Comparison of ENCODE assay signal across 13 cellular contexts in the genomic region with DNA sequence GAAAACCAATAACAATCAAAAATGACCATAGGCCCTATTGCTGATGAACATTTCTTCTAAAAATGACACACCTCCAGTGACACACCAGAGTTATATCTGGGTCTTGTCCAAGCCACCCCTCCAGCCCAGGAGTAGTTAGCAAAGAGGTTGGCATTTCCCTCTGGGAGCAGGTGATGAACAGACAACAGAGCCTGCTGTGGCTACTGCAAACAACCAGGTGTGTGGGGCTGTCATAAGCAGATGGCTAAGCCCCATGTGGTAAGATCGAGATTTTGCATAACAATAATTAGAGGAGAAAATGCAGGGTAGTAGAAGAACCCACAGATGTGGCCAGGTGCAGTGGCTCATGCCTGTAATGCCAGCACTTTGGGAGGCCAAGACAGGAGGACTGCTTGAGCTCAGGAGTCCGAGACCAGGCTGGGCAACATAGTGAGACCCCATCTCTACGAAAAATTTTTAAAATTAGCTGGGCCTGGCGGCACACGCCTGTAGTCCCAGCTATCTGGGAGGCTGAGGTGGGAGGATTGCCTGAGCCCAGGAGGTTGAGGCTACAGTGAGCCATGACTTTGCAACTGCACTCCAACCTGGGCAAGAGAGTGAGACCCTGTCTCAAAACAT. TPM values are rescaled to one million over a fixed set of nuclear protein-coding genes. Genes with fewer than 3 reads are reported as not detected.
DNase-seq lines count a peak whose midpoint lies in the region; ATAC-seq and TF ChIP-seq lines count a peak whose summit lies in the region.
"Had no signal": no experiment of that assay in that cellular context is flagged by ENCODE, and none has a peak within 500 bp of the region (broad histone marks: within the 10 kb centered on the region; RNA-seq: fewer than 3 reads in every experiment).

No MANE protein-coding gene starts in this region.

- intact Hi-C loops in naive thymus-derived CD4-positive, alpha-beta T cell (cut with micrococcal nuclease): no loop called here

- peaks cover 13% of the 10 kb centered on the region for H3K36me3 Mint-ChIP-seq in T-cell
- H3K36me3 Mint-ChIP-seq in naive thymus-derived CD4-positive, alpha-beta T cell: peaks cover 0 to 18% (median 1%) of the 10 kb centered on the region in 5 donors

- TF ChIP-seq POLR2A in erythroblast (IDR thresholded peaks at IDR 0.05; ENCODE audit: low read length): no peak

- DNase-seq in DMS153 (lab: John Stamatoyannopoulos, UW): peak; percentile 69
- DNase-seq in DMS153 treated with DMSO at 0.1 percent for 48 hours (lab: John Stamatoyannopoulos, UW; ENCODE audit: unreplicated experiment): no peak
- DNase-seq in NCI-H2029 (lab: John Stamatoyannopoulos, UW): peak; percentile 94
- DNase-seq in T-cell: no peak
- DNase-seq in naive thymus-derived CD4-positive, alpha-beta T cell: no peak
- no peak for DNase-seq in H4 (ENCODE audit: low spot score)
- DNase-seq in stimulated activated naive CD8-positive, alpha-beta T cell treated with anti-CD3 and anti-CD28 coated beads, Interleukin-15, amount 100 ng/mL, for 72 hours: no peak
- no peak for DNase-seq in erythroblast (lab: John Stamatoyannopoulos, UW)
- DNase-seq: midbrain, right cardiac atrium, transverse colon had no signal

- H3K36me3 ChIP-seq in naive thymus-derived CD4-positive, alpha-beta T cell (ENCODE audit: control insufficient read depth in 2 of 3, insufficient read depth in 3 of 3, low read length in 3 of 3): no peaks in the 10 kb centered on the region
- H3K36me3 ChIP-seq: transverse colon had no signal

- no peaks in the 10 kb centered on the region for H3K27me3 ChIP-seq in naive thymus-derived CD4-positive, alpha-beta T cell (ENCODE audit: control insufficient read depth in 2 of 2, insufficient read depth in 2 of 2, low read length in 2 of 2)
- H3K27me3 ChIP-seq: hepatocyte, SJSA1, transverse colon had no signal

- peak overlapping the region; percentile 81 to 82 for H3K27ac Mint-ChIP-seq in T-cell
- H3K27ac Mint-ChIP-seq in naive thymus-derived CD4-positive, alpha-beta T cell: peak overlapping the region in 8 of 9 donors; percentile 21 to 89 (median 64)
- H3K27ac Mint-ChIP-seq in stimulated activated naive CD8-positive, alpha-beta T cell treated with anti-CD3 and anti-CD28 coated beads, Interleukin-15, amount 100 ng/mL, for 72 hours: no peak overlapping the region

- H3K9me3 Mint-ChIP-seq in T-cell: no peaks in the 10 kb centered on the region
- H3K9me3 Mint-ChIP-seq in naive thymus-derived CD4-positive, alpha-beta T cell: peaks cover 0 to 1% (median 0%) of the 10 kb centered on the region in 11 donors
- H3K9me3 Mint-ChIP-seq in stimulated activated naive CD8-positive, alpha-beta T cell treated with anti-CD3 and anti-CD28 coated beads, Interleukin-15, amount 100 ng/mL, for 72 hours: no peaks in the 10 kb centered on the region

- CTCF ChIA-PET in T-cell (lab: Charles Lee): interaction anchor here in 1 of 2 donors (1.0 kb wide), 1 partner anchor 15 kb away, joined by 5 read pairs; no protein-coding TSS in a partner anchor
- CTCF ChIA-PET in naive thymus-derived CD4-positive, alpha-beta T cell (lab: Charles Lee): interaction anchor here (1.3 kb wide), 1 partner anchor 14 kb away, joined by 5 read pairs; no protein-coding TSS in a partner anchor

- H3K4me3 ChIP-seq in naive thymus-derived CD4-positive, alpha-beta T cell (ENCODE audit: low read length): no peak overlapping the region
- H3K4me3 ChIP-seq: hepatocyte, SJSA1, transverse colon had no signal

- peak in 1 of 4 experiments; percentile 18 for ATAC-seq in T-cell (replicated peaks in 1 of 4)
- no peak for ATAC-seq in naive thymus-derived CD4-positive, alpha-beta T cell
- ATAC-seq in stimulated activated naive CD8-positive, alpha-beta T cell treated with anti-CD3 and anti-CD28 coated beads, Interleukin-15, amount 100 ng/mL, for 72 hours: no peak
- ATAC-seq: right cardiac atrium had no signal

- no peaks in the 10 kb centered on the region for H3K27me3 Mint-ChIP-seq in T-cell
- no peaks in the 10 kb centered on the region for H3K27me3 Mint-ChIP-seq in naive thymus-derived CD4-positive, alpha-beta T cell
- no peaks in the 10 kb centered on the region for H3K27me3 Mint-ChIP-seq in stimulated activated naive CD8-positive, alpha-beta T cell treated with anti-CD3 and anti-CD28 coated beads, Interleukin-15, amount 100 ng/mL, for 72 hours

- H3K4me1 Mint-ChIP-seq in T-cell: peaks cover 43 to 46% (median 44%) of the 10 kb centered on the region in 3 donors
- peaks cover 19 to 54% (median 42%) of the 10 kb centered on the region in 7 donors for H3K4me1 Mint-ChIP-seq in naive thymus-derived CD4-positive, alpha-beta T cell
- H3K4me1 Mint-ChIP-seq in stimulated activated naive CD8-positive, alpha-beta T cell treated with anti-CD3 and anti-CD28 coated beads, Interleukin-15, amount 100 ng/mL, for 72 hours: peaks cover 36% of the 10 kb centered on the region

- POLR2A ChIA-PET in T-cell (lab: Charles Lee): no interaction called here
- POLR2A ChIA-PET in naive thymus-derived CD4-positive, alpha-beta T cell (lab: Charles Lee): interaction anchor here (1.3 kb wide), 1 partner anchor 38 kb away, joined by 3 read pairs; a partner anchor contains a TSS

- H3K4me1 ChIP-seq in naive thymus-derived CD4-positive, alpha-beta T cell (ENCODE audit: control insufficient read depth in 2 of 2, insufficient read depth in 2 of 2, low read length in 2 of 2): peaks cover 5 to 15% of the 10 kb centered on the region in 2 donors

- no peak overlapping the region for H3K4me3 Mint-ChIP-seq in T-cell
- H3K4me3 Mint-ChIP-seq in naive thymus-derived CD4-positive, alpha-beta T cell: no peak overlapping the region
- H3K4me3 Mint-ChIP-seq in stimulated activated naive CD8-positive, alpha-beta T cell treated with anti-CD3 and anti-CD28 coated beads, Interleukin-15, amount 100 ng/mL, for 72 hours: no peak overlapping the region

- H3K9me3 ChIP-seq in naive thymus-derived CD4-positive, alpha-beta T cell (ENCODE audit: control insufficient read depth in 2 of 3, low read length in 3 of 3): no peaks in the 10 kb centered on the region
- H3K9me3 ChIP-seq: SJSA1, transverse colon had no signal

- H3K27ac ChIP-seq in naive thymus-derived CD4-positive, alpha-beta T cell (ENCODE audit: low read depth, low read length): peak overlapping the region; percentile 13
- H3K27ac ChIP-seq: hepatocyte, transverse colon had no signal

RNA-seq across cellular contexts. Expression of a gene that starts 5.0 kb away (rescaled TPM):
- 10 to 100 TPM; 31.7 to 37.8 (median 35.4) TPM for total RNA-seq in T-cell
- 10 to 100 TPM; 32.0 to 36.1 (median 35.4) TPM for total RNA-seq in naive thymus-derived CD4-positive, alpha-beta T cell
- 10 to 100 TPM; 27.2 to 34.8 TPM for polyA plus RNA-seq in naive thymus-derived CD4-positive, alpha-beta T cell
- 29.2 and 31.0 TPM in 2 replicates for total RNA-seq in H4 (2014; rRNA removed; shearing (Covaris generic))

RNA-seq across cellular contexts. Expression of a gene that starts 5.3 kb away (rescaled TPM):
- total RNA-seq in T-cell: 1 to 10 TPM in 3 of 5 donors, under 1 TPM in 2; 0.28 to 2.5 (median 1.5) TPM
- 1 to 10 TPM in 2 of 5 experiments, under 1 TPM in 3; 0.27 to 5.8 (median 0.59) TPM for total RNA-seq in naive thymus-derived CD4-positive, alpha-beta T cell
- polyA plus RNA-seq in naive thymus-derived CD4-positive, alpha-beta T cell: under 1 TPM in 1 of 2 donors, not detected in 1; 0.49 TPM
- total RNA-seq in H4 (2014; rRNA removed; shearing (Covaris generic)): not detected in 2 replicates

RNA-seq across cellular contexts. Expression of a gene that starts 25.7 kb away (rescaled TPM):
- 10 to 100 TPM; 17.5 to 30.2 (median 19.9) TPM for total RNA-seq in T-cell
- 10 to 100 TPM; 13.5 to 43.8 (median 18.9) TPM for total RNA-seq in naive thymus-derived CD4-positive, alpha-beta T cell
- polyA plus RNA-seq in naive thymus-derived CD4-positive, alpha-beta T cell: 1 to 10 TPM in 1 of 2 donors, under 1 TPM in 1; 0.32 to 1.1 TPM
- 20.6 and 22.4 TPM in 2 replicates for total RNA-seq in H4 (2014; rRNA removed; shearing (Covaris generic))

RNA-seq across cellular contexts. Expression of a gene that starts 26.1 kb away (rescaled TPM):
- total RNA-seq in T-cell: 10 to 100 TPM in 3 of 5 donors, 1 to 10 TPM in 2; 5.4 to 19.6 (median 16.9) TPM
- 10 to 100 TPM in 4 of 5 experiments, 1 to 10 TPM in 1; 9.4 to 20.6 (median 19.5) TPM for total RNA-seq in naive thymus-derived CD4-positive, alpha-beta T cell
- 10 to 100 TPM in 1 of 2 donors, 1 to 10 TPM in 1; 8.6 to 15.7 TPM for polyA plus RNA-seq in naive thymus-derived CD4-positive, alpha-beta T cell
- total RNA-seq in H4 (2014; rRNA removed; shearing (Covaris generic)): 12.5 and 17.7 TPM in 2 replicates

RNA-seq across cellular contexts. Expression of a gene that starts 37.3 kb away (rescaled TPM):
- 10 to 100 TPM in 1 of 5 donors, 1 to 10 TPM in 4; 3.4 to 12.7 (median 6.2) TPM for total RNA-seq in T-cell
- total RNA-seq in naive thymus-derived CD4-positive, alpha-beta T cell: 10 to 100 TPM in 2 of 5 experiments, 1 to 10 TPM in 3; 4.5 to 10.7 (median 5.6) TPM
- polyA plus RNA-seq in naive thymus-derived CD4-positive, alpha-beta T cell: 1 to 10 TPM; 2.7 to 3.5 TPM
- not detected in 2 replicates for total RNA-seq in H4 (2014; rRNA removed; shearing (Covaris generic))
- total RNA-seq: hepatocyte had no signal

Comparison
In these comparisons a context has a peak if more than half of its experiments do, and no peak if none do; other contexts are left out.
1. DNase-seq: peak in DMS153 (single experiment) and NCI-H2029 (single experiment); none in DMS153 treated with DMSO at 0.1 percent for 48 hours (single experiment), T-cell (0 of 34), naive thymus-derived CD4-positive, alpha-beta T cell (0 of 9), H4 (single experiment), stimulated activated naive CD8-positive, alpha-beta T cell treated with anti-CD3 and anti-CD28 coated beads, Interleukin-15, amount 100 ng/mL, for 72 hours (0 of 2) and erythroblast (0 of 2).
2. H3K27ac Mint-ChIP-seq: peak in T-cell (2 of 2) and naive thymus-derived CD4-positive, alpha-beta T cell (8 of 9); none in stimulated activated naive CD8-positive, alpha-beta T cell treated with anti-CD3 and anti-CD28 coated beads, Interleukin-15, amount 100 ng/mL, for 72 hours (0 of 2).